ENCODE assay signal across 22 cellular contexts in genomic region chr3:188764609-188765008, GRCh38.
DNase-seq lines count a peak whose midpoint lies in the region; ATAC-seq and TF ChIP-seq lines count a peak whose summit lies in the region.
"Had no signal": no experiment of that assay in that cellular context is flagged by ENCODE, and none has a peak within 500 bp of the region (broad histone marks: within the 10 kb centered on the region; RNA-seq: fewer than 3 reads in every experiment).

No MANE protein-coding gene starts in this region.

- POLR2A ChIA-PET in activated CD8-positive, alpha-beta T cell treated with anti-CD3 and anti-CD28 coated beads, Interleukin-2, amount 10 ng/mL, durations not matched to agents 7 days and 5 days (lab: Charles Lee): no interaction called here

- no peaks in the 10 kb centered on the region for H3K9me3 Mint-ChIP-seq in activated CD8-positive, alpha-beta T cell treated with anti-CD3 and anti-CD28 coated beads, Interleukin-2, amount 10 ng/mL, durations not matched to agents 7 days and 5 days (ENCODE audit: insufficient read depth)

- no peak for TF ChIP-seq CTCF in esophagus muscularis mucosa (IDR thresholded peaks at IDR 0.05)

- H3K4me3 Mint-ChIP-seq in activated CD8-positive, alpha-beta T cell treated with anti-CD3 and anti-CD28 coated beads, Interleukin-2, amount 10 ng/mL, durations not matched to agents 7 days and 5 days: no peak overlapping the region

- no peak overlapping the region for H3K4me3 ChIP-seq in esophagus muscularis mucosa
- H3K4me3 ChIP-seq: A549, GM23248, HAP-1, SJCRH30 had no signal

- DNase-seq in Right ventricle myocardium superior (no peak), cardiac septum (ENCODE audit: low spot score) (no peak), esophagus muscularis mucosa (ENCODE audit: extremely low spot score) (no peak), midbrain (lab: John Stamatoyannopoulos, UW) (peak; percentile 21), activated gamma-delta T cell treated with Interleukin-2 at 50 U/mL for 16 hours (no peak), SW 1271 (lab: John Stamatoyannopoulos, UW) (no peak)
- DNase-seq in activated CD8-positive, alpha-beta T cell treated with anti-CD3 and anti-CD28 coated beads, Interleukin-2, amount 10 ng/mL, durations not matched to agents 7 days and 5 days: no peak
- DNase-seq: BE2C, GM23248, KBM-7, MM.1S, NCI-H1048, NCI-H1417 treated with DMSO at 0.1 percent for 48 hours, NCI-H187, NCI-H2107, NCI-H226, NCI-H510A treated with DMSO at 0.1 percent for 48 hours, NCI-H748 treated with DMSO at 0.1 percent for 48 hours, SJCRH30 had no signal

- H3K36me3 Mint-ChIP-seq in activated CD8-positive, alpha-beta T cell treated with anti-CD3 and anti-CD28 coated beads, Interleukin-2, amount 10 ng/mL, durations not matched to agents 7 days and 5 days (ENCODE audit: low read depth): no peaks in the 10 kb centered on the region

- TF ChIP-seq POLR2A in esophagus muscularis mucosa (IDR thresholded peaks at IDR 0.05; ENCODE audit: low read depth): no peak

- ATAC-seq in Right ventricle myocardium superior (ENCODE audit: poor library complexity): peak; percentile 48
- ATAC-seq in activated CD8-positive, alpha-beta T cell treated with anti-CD3 and anti-CD28 coated beads, Interleukin-2, amount 10 ng/mL, durations not matched to agents 7 days and 5 days: no peak
- ATAC-seq: A549, Panc1 had no signal

- intact Hi-C loops in Right ventricle myocardium superior (cut with DNase I): no loop called here
- intact Hi-C loops in cardiac septum (cut with DNase I): no loop called here
- intact Hi-C loops in esophagus muscularis mucosa (cut with DNase I): no loop called here

- no peak for TF ChIP-seq EP300 in esophagus muscularis mucosa (IDR thresholded peaks at IDR 0.05)

- H3K27ac Mint-ChIP-seq in activated CD8-positive, alpha-beta T cell treated with anti-CD3 and anti-CD28 coated beads, Interleukin-2, amount 10 ng/mL, durations not matched to agents 7 days and 5 days: no peak overlapping the region

- H3K27ac ChIP-seq in esophagus muscularis mucosa (replicated peaks in 1 of 4): peak overlapping the region; percentile 10 to 57 (median 43)
- H3K27ac ChIP-seq: A549, GM23248, SJCRH30 had no signal

- WGBS in esophagus muscularis mucosa: 92% methylated on average over 1 of the region's 1 CpG

- H3K27me3 ChIP-seq in esophagus muscularis mucosa: no peaks in the 10 kb centered on the region
- H3K27me3 ChIP-seq: BE2C, SJCRH30 had no signal

- H3K27me3 Mint-ChIP-seq in activated CD8-positive, alpha-beta T cell treated with anti-CD3 and anti-CD28 coated beads, Interleukin-2, amount 10 ng/mL, durations not matched to agents 7 days and 5 days (ENCODE audit: low read depth): no peaks in the 10 kb centered on the region

- H3K4me1 ChIP-seq in esophagus muscularis mucosa: peaks cover 11 to 76% (median 56%) of the 10 kb centered on the region in 4 donors
- H3K4me1 ChIP-seq: A549, HAP-1, SJCRH30 had no signal

- no peaks in the 10 kb centered on the region for H3K9me3 ChIP-seq in esophagus muscularis mucosa
- H3K9me3 ChIP-seq: A549, BE2C, HAP-1, SJCRH30 had no signal

- H3K36me3 ChIP-seq in esophagus muscularis mucosa: peaks cover 5 to 10% (median 8%) of the 10 kb centered on the region in 4 donors
- H3K36me3 ChIP-seq: BE2C, HAP-1, SJCRH30 had no signal

- H3K4me1 Mint-ChIP-seq in activated CD8-positive, alpha-beta T cell treated with anti-CD3 and anti-CD28 coated beads, Interleukin-2, amount 10 ng/mL, durations not matched to agents 7 days and 5 days (ENCODE audit: low read depth): no peaks in the 10 kb centered on the region

- CTCF ChIA-PET in activated CD8-positive, alpha-beta T cell treated with anti-CD3 and anti-CD28 coated beads, Interleukin-2, amount 10 ng/mL, durations not matched to agents 7 days and 5 days (lab: Charles Lee): no interaction called here
